ENCODE assay signal across 8 cellular contexts in genomic region chr9:76394023-76394895, GRCh38.
DNase-seq lines count a peak whose midpoint lies in the region; ATAC-seq lines count a peak whose summit lies in the region.

Gene RFK, minus strand, starts transcription at chr9:76394426. Its CDS starts 255 bp downstream, at chr9:76394171.

- no peaks in the 10 kb centered on the region for H3K27me3 ChIP-seq in layer of hippocampus (ENCODE audit: control insufficient read depth, insufficient read depth, low read length)

- peak; percentile 84 to 87 for DNase-seq in AML-193 (lab: John Stamatoyannopoulos, UW)
- DNase-seq in NCI-H446 (lab: John Stamatoyannopoulos, UW), result peak; percentile 20 to 79
- DNase-seq in activated CD4-positive, alpha-beta T cell treated with anti-CD3 and anti-CD28 coated beads for 4 hours, result peak; percentile 89 to 93
- peak; percentile 90 for DNase-seq in stimulated activated CD4-positive, alpha-beta T cell treated with anti-CD3 and anti-CD28 coated beads, Interleukin-1b, Interleukin-23, amount 100 ng/mL, for 48 hours

- peak within 1 kb of the TSS; percentile 93 for H3K27ac ChIP-seq in cingulate gyrus (ENCODE audit: low read depth, low read length)
- H3K27ac ChIP-seq in layer of hippocampus (ENCODE audit: low read depth, low read length), result peak within 1 kb of the TSS; percentile 88

- ATAC-seq in GM19023 (IDR thresholded peaks at IDR 0.05; ENCODE audit: unreplicated experiment), result peak; percentile 72
- ATAC-seq in HG03280 (IDR thresholded peaks at IDR 0.05; ENCODE audit: unreplicated experiment), result peak; percentile 79

Comparison
In these comparisons a context has a peak if more than half of its experiments do, and no peak if none do; other contexts are left out.
1. Peak in every context shown above with its lines: DNase-seq, ATAC-seq and H3K27ac ChIP-seq.